ENCODE assay signal across 32 cellular contexts in the genomic region with DNA sequence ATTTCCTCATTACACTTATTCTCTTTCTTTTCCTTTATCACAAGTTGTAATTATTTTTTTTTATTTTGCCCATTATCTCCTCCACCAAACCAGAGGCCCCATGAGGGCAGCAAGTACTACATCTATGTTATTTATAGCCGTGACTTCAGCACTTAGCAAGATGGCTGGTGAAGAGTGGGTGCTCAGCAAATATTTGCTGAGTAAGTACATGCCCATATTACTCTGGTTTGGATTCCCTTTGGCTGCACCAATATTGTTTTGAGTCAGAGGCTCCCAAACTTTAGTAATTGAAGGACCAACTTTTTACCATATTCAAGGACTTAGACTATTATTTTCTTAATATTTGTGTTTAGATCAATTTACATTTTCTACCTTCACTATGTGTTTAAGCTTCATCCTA.
"Had no signal": no experiment of that assay in that cellular context is flagged by ENCODE, and none has a peak within 500 bp of the region (broad histone marks: within the 10 kb centered on the region; RNA-seq: fewer than 3 reads in every experiment).

No MANE protein-coding gene starts in this region.

- DNase-seq: Karpas-422, Kasumi-1, MG63, MM.1S, MV-4-11, NCI-H1048, NCI-H1092, NCI-H1092 treated with DMSO at 0.1 percent for 48 hours, NCI-H1105, NCI-H1105 treated with DMSO at 0.1 percent for 48 hours, NCI-H1417 treated with DMSO at 0.1 percent for 48 hours, NCI-H1436, NCI-H1436 treated with DMSO at 0.1 percent for 48 hours, NCI-H146, NCI-H1694, NCI-H1694 treated with DMSO at 0.1 percent for 48 hours, NCI-H187, NCI-H187 treated with DMSO at 0.1 percent for 48 hours, NCI-H1930, NCI-H2029, NCI-H2081, NCI-H2081 treated with DMSO at 0.1 percent for 48 hours, NCI-H2107, NCI-H2171, NCI-H2171 treated with DMSO at 0.1 percent for 48 hours, NCI-H2227 treated with DMSO at 0.1 percent for 48 hours, NCI-H226, NCI-H345, NCI-H446, NCI-H446 treated with DMSO at 0.1 percent for 48 hours, NCI-H524, NCI-H524 treated with DMSO at 0.1 percent for 48 hours had no signal

- H3K9me3 ChIP-seq: MG63 had no signal

- H3K36me3 ChIP-seq: MG63 had no signal

- H3K4me3 ChIP-seq: MG63 had no signal
